In the genomic region with DNA sequence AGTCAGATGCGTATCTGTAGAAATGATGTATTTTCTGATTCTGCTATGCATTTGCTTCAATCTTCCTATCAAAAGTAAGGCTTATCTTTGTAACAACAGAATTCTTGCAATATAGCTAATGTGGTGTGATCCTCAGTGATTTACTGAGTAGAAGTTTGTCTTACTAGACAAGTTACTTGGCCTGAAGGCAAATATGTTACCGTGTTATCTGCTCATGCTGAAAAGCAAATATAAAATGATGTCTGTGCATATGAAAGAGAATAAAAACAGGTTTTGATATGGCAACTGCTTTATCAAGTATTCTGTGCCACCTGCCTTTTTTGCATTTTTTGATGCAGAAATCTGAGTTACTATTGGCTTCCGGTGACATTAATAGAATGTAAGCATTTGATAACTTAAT, we compare ENCODE assay signal across 40 cellular contexts.
"Had no signal": no experiment of that assay in that cellular context is flagged by ENCODE, and none has a peak within 500 bp of the region (broad histone marks: within the 10 kb centered on the region; RNA-seq: fewer than 3 reads in every experiment).

No MANE protein-coding gene starts in this region.

- H3K9me3 Mint-ChIP-seq: activated CD4-positive, alpha-beta memory T cell treated with anti-CD3 and anti-CD28 coated beads, Interleukin-2, amount 10 ng/mL, durations not matched to agents 7 days and 5 days; activated T-cell treated with anti-CD3 and anti-CD28 coated beads, Interleukin-2, amount 50 U/mL, for 24 hours; central memory CD8-positive, alpha-beta T cell had no signal

- H3K27ac ChIP-seq: adrenal gland, cardiac muscle cell, WERI-Rb-1 had no signal

- DNase-seq: activated CD4-positive, alpha-beta memory T cell treated with anti-CD3 and anti-CD28 coated beads, Interleukin-2, amount 10 ng/mL, durations not matched to agents 7 days and 5 days; activated CD4-positive, alpha-beta T cell treated with anti-CD3 and anti-CD28 coated beads for 1 hour; activated CD4-positive, alpha-beta T cell treated with anti-CD3 and anti-CD28 coated beads for 36 hours; activated CD4-positive, alpha-beta T cell treated with anti-CD3 and anti-CD28 coated beads for 48 hours; activated CD4-positive, alpha-beta T cell treated with anti-CD3 and anti-CD28 coated beads, Interleukin-2, amount 10 ng/mL, durations not matched to agents 7 days and 5 days; activated CD4-positive, alpha-beta T cell treated with anti-CD3 and anti-CD28 coated beads, Interleukin-2, amount 50 U/mL, for 48 hours; activated CD4-positive, CD25-positive, alpha-beta regulatory T cell; activated CD8-positive, alpha-beta memory T cell treated with anti-CD3 and anti-CD28 coated beads for 24 hours; activated CD8-positive, alpha-beta memory T cell treated with anti-CD3 and anti-CD28 coated beads, Interleukin-2, amount 10 ng/mL, durations not matched to agents 7 days and 5 days; activated CD8-positive, alpha-beta memory T cell treated with anti-CD3 and anti-CD28 coated beads, Interleukin-2, amount 50 U/mL, for 48 hours; activated CD8-positive, alpha-beta T cell treated with anti-CD3 and anti-CD28 coated beads, Interleukin-2, amount 10 ng/mL, durations not matched to agents 7 days and 5 days; activated effector memory CD4-positive, alpha-beta T cell treated with anti-CD3 and anti-CD28 coated beads, Interleukin-2, amount 50 U/mL, for 16 hours; activated gamma-delta T cell treated with Interleukin-2 at 50 U/mL for 16 hours; activated naive CD4-positive, alpha-beta T cell; activated naive CD4-positive, alpha-beta T cell treated with anti-CD3 and anti-CD28 coated beads for 36 hours; activated naive CD4-positive, alpha-beta T cell treated with anti-CD3 and anti-CD28 coated beads, Interleukin-2, amount 50 U/mL, for 16 hours; activated naive CD8-positive, alpha-beta T cell treated with anti-CD3 and anti-CD28 coated beads for 36 hours; activated T-cell treated with anti-CD3 and anti-CD28 coated beads, Interleukin-2, amount 50 U/mL, for 24 hours; activated T-cell treated with anti-CD3 and anti-CD28 coated beads, Interleukin-2, amount 50 U/mL, for 48 hours; adrenal gland; aorta; caudate nucleus; cerebellar nuclear complex; T-helper 1 cell; T-helper 2 cell; T-helper 9 cell; WERI-Rb-1 had no signal

- H3K36me3 Mint-ChIP-seq: activated CD8-positive, alpha-beta memory T cell treated with anti-CD3 and anti-CD28 coated beads, Interleukin-2, amount 10 ng/mL, durations not matched to agents 7 days and 5 days; activated naive CD4-positive, alpha-beta T cell treated with anti-CD3 and anti-CD28 coated beads, Interleukin-2, amount 50 U/mL, for 72 hours; activated naive CD8-positive, alpha-beta T cell treated with anti-CD3 and anti-CD28 coated beads for 36 hours; brain; WTC11 had no signal

- H3K36me3 ChIP-seq: adrenal gland, cardiac muscle cell, WERI-Rb-1 had no signal

- FAIRE-seq: astrocyte, bronchial epithelial cell, TTC549 had no signal

- H3K4me3 ChIP-seq: adrenal gland, cardiac muscle cell had no signal

- H3K4me1 Mint-ChIP-seq: activated CD4-positive, alpha-beta memory T cell treated with anti-CD3 and anti-CD28 coated beads, Interleukin-2, amount 10 ng/mL, durations not matched to agents 7 days and 5 days; activated CD4-positive, alpha-beta T cell treated with anti-CD3 and anti-CD28 coated beads for 36 hours; activated CD4-positive, alpha-beta T cell treated with anti-CD3 and anti-CD28 coated beads, Interleukin-2, amount 10 ng/mL, durations not matched to agents 7 days and 5 days; activated CD8-positive, alpha-beta memory T cell treated with anti-CD3 and anti-CD28 coated beads, Interleukin-2, amount 10 ng/mL, durations not matched to agents 7 days and 5 days; activated naive CD8-positive, alpha-beta T cell treated with anti-CD3 and anti-CD28 coated beads for 36 hours; activated T-helper 17 cell treated with anti-CD3 and anti-CD28 coated beads, Interleukin-2, amount 50 U/mL, for 72 hours; brain; central memory CD8-positive, alpha-beta T cell; WTC11 had no signal

- H3K9me3 ChIP-seq: adrenal gland had no signal

- H3K27me3 ChIP-seq: adrenal gland, cardiac muscle cell had no signal

- H3K27ac Mint-ChIP-seq: activated CD4-positive, alpha-beta memory T cell treated with anti-CD3 and anti-CD28 coated beads, Interleukin-2, amount 10 ng/mL, durations not matched to agents 7 days and 5 days; activated CD4-positive, alpha-beta T cell treated with anti-CD3 and anti-CD28 coated beads for 36 hours; activated CD4-positive, alpha-beta T cell treated with anti-CD3 and anti-CD28 coated beads, Interleukin-2, amount 10 ng/mL, durations not matched to agents 7 days and 5 days; activated CD8-positive, alpha-beta memory T cell treated with anti-CD3 and anti-CD28 coated beads, Interleukin-2, amount 10 ng/mL, durations not matched to agents 7 days and 5 days; activated CD8-positive, alpha-beta T cell treated with anti-CD3 and anti-CD28 coated beads, Interleukin-2, amount 10 ng/mL, durations not matched to agents 7 days and 5 days; activated naive CD4-positive, alpha-beta T cell treated with anti-CD3 and anti-CD28 coated beads for 36 hours; activated naive CD4-positive, alpha-beta T cell treated with anti-CD3 and anti-CD28 coated beads, Interleukin-2, amount 50 U/mL, for 72 hours; activated naive CD8-positive, alpha-beta T cell treated with anti-CD3 and anti-CD28 coated beads for 36 hours; activated T-cell treated with anti-CD3 and anti-CD28 coated beads, Interleukin-2, amount 50 U/mL, for 24 hours; activated T-helper 1 cell treated with anti-CD3 and anti-CD28 coated beads, Interleukin-12 subunit alpha, Interleukin-12 subunit beta, Interleukin-2, Interleukin-4 antibody, amounts not matched to agents 30 ng/mL and 10 ng/mL and 1 ng/mL, durations not matched to agents 14 hours and 24 hours and 36 hours; activated T-helper 17 cell treated with anti-CD3 and anti-CD28 coated beads, Interleukin-2, amount 50 U/mL, for 72 hours; brain; T-helper 1 cell treated with Interleukin-12 subunit alpha and Interleukin-12 subunit beta and Interleukin-4 antibody, amounts not matched to agents 30 μg/mL and 1 μg/mL, for 36 hours; T-helper 2 cell treated with Interferon-gamma antibody and Interleukin-4, amounts not matched to agents 5 μg/mL and 100 μg/mL, for 36 hours; WTC11 had no signal

- H3K27me3 Mint-ChIP-seq: activated CD4-positive, alpha-beta T cell treated with anti-CD3 and anti-CD28 coated beads, Interleukin-2, amount 10 ng/mL, durations not matched to agents 7 days and 5 days; activated naive CD8-positive, alpha-beta T cell treated with anti-CD3 and anti-CD28 coated beads for 36 hours; activated T-cell treated with anti-CD3 and anti-CD28 coated beads, Interleukin-2, amount 50 U/mL, for 24 hours; brain had no signal

- H3K4me3 Mint-ChIP-seq: activated CD4-positive, alpha-beta memory T cell treated with anti-CD3 and anti-CD28 coated beads, Interleukin-2, amount 10 ng/mL, durations not matched to agents 7 days and 5 days; activated CD4-positive, alpha-beta T cell treated with anti-CD3 and anti-CD28 coated beads for 36 hours; activated CD4-positive, alpha-beta T cell treated with anti-CD3 and anti-CD28 coated beads, Interleukin-2, amount 10 ng/mL, durations not matched to agents 7 days and 5 days; activated CD8-positive, alpha-beta memory T cell treated with anti-CD3 and anti-CD28 coated beads, Interleukin-2, amount 10 ng/mL, durations not matched to agents 7 days and 5 days; activated CD8-positive, alpha-beta T cell treated with anti-CD3 and anti-CD28 coated beads, Interleukin-2, amount 10 ng/mL, durations not matched to agents 7 days and 5 days; activated naive CD4-positive, alpha-beta T cell treated with anti-CD3 and anti-CD28 coated beads for 36 hours; activated naive CD8-positive, alpha-beta T cell treated with anti-CD3 and anti-CD28 coated beads for 36 hours; activated T-cell treated with anti-CD3 and anti-CD28 coated beads, Interleukin-2, amount 50 U/mL, for 24 hours; activated T-helper 1 cell treated with anti-CD3 and anti-CD28 coated beads, Interleukin-12 subunit alpha, Interleukin-12 subunit beta, Interleukin-2, Interleukin-4 antibody, amounts not matched to agents 30 ng/mL and 10 ng/mL and 1 ng/mL, durations not matched to agents 14 hours and 24 hours and 36 hours; activated T-helper 17 cell treated with anti-CD3 and anti-CD28 coated beads, Interleukin-2, amount 50 U/mL, for 72 hours; brain; central memory CD8-positive, alpha-beta T cell; T-helper 1 cell treated with Interleukin-12 subunit alpha and Interleukin-12 subunit beta and Interleukin-4 antibody, amounts not matched to agents 30 μg/mL and 1 μg/mL, for 36 hours; T-helper 2 cell treated with Interferon-gamma antibody and Interleukin-4, amounts not matched to agents 5 μg/mL and 100 μg/mL, for 36 hours; WTC11 had no signal

- ATAC-seq: activated CD4-positive, alpha-beta T cell treated with anti-CD3 and anti-CD28 coated beads for 36 hours; activated CD4-positive, CD25-positive, alpha-beta regulatory T cell treated with anti-CD3 and anti-CD28 coated beads, Interleukin-2, amount 50 U/mL, for 24 hours; activated CD8-positive, alpha-beta memory T cell treated with anti-CD3 and anti-CD28 coated beads, Interleukin-2, amount 10 ng/mL, durations not matched to agents 7 days and 5 days; activated CD8-positive, alpha-beta T cell treated with anti-CD3 and anti-CD28 coated beads, Interleukin-2, amount 10 ng/mL, durations not matched to agents 7 days and 5 days; activated naive CD4-positive, alpha-beta T cell treated with anti-CD3 and anti-CD28 coated beads, Interleukin-2, amount 50 U/mL, for 72 hours; activated T-helper 17 cell treated with anti-CD3 and anti-CD28 coated beads, Interleukin-2, amount 50 U/mL, for 72 hours; WTC11 had no signal

- H3K4me1 ChIP-seq: adrenal gland had no signal
